Comparison of ENCODE assay signal across 14 cellular contexts in the genomic region with DNA sequence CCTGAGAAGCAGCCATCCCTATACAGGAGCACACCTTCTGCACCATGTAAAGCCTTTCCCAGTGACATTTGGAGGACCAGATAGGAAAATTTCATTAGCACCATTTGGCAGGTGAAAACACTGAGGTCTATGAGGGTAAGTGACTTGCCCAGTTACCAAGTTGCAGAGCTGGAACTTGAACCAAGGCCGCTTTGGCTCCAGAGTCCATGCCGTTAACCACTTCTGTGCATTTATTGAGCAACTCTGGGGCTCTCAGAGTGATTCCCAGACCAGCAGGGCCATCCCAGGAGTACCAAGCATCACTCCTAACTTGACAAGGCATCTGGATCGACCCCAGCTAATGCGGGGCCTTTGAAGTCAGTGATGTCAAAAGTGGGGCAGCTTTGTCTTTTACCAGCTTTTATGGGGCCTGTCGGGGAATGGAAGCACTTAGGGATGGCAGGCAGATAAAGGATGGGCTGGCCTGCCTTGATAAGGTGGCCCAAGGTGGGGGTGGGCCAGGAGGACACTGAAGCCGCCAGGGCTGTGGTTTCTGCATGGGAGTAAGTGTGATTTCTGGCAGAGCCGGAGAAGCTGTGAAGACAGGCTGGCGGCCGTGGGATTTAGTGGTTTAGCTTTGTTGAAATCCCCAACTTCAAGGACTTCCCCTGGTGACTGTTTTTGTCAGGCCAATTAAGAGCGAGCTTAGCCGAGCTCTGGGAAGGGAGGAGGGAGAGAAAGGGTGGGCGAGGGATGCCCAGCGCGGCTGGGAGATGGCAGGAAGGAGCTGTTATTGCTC.
DNase-seq lines count a peak whose midpoint lies in the region; ATAC-seq and TF ChIP-seq lines count a peak whose summit lies in the region.
"Had no signal": no experiment of that assay in that cellular context is flagged by ENCODE, and none has a peak within 500 bp of the region (broad histone marks: within the 10 kb centered on the region; RNA-seq: fewer than 3 reads in every experiment).

No MANE protein-coding gene starts in this region.

- H3K9me3 ChIP-seq in T-helper 17 cell (ENCODE audit: control insufficient read depth, low read length, poor library complexity, severe bottlenecking), result no peaks in the 10 kb centered on the region

- peaks cover 4% of the 10 kb centered on the region for H3K27me3 Mint-ChIP-seq in neural crest cell (ENCODE audit: low read depth)
- H3K27me3 Mint-ChIP-seq in T-helper 17 cell, result peaks cover 22% of the 10 kb centered on the region
- H3K27me3 Mint-ChIP-seq in stimulated activated memory B cell treated with anti-CD40 and anti-IgM and Interleukin-4, amounts not matched to agents 10 μg/mL and 1 μg/mL and 100 μg/mL, for 72 hours, result peaks cover 27% of the 10 kb centered on the region

- no peak for ATAC-seq in T-helper 17 cell
- no peak for ATAC-seq in left colon
- ATAC-seq in stimulated activated memory B cell treated with anti-CD40 and anti-IgM and Interleukin-4, amounts not matched to agents 10 μg/mL and 1 μg/mL and 100 μg/mL, for 72 hours, result no peak
- ATAC-seq: WTC11 had no signal

- TF ChIP-seq POLR2A in erythroblast (IDR thresholded peaks at IDR 0.05; ENCODE audit: low read length), result no peak

- no peaks in the 10 kb centered on the region for H3K36me3 Mint-ChIP-seq in neural crest cell (ENCODE audit: low read depth)
- H3K36me3 Mint-ChIP-seq in T-helper 17 cell (ENCODE audit: low read depth), result no peaks in the 10 kb centered on the region
- H3K36me3 Mint-ChIP-seq in stimulated activated memory B cell treated with anti-CD40 and anti-IgM and Interleukin-4, amounts not matched to agents 10 μg/mL and 1 μg/mL and 100 μg/mL, for 72 hours, result no peaks in the 10 kb centered on the region
- H3K36me3 Mint-ChIP-seq: WTC11 had no signal

- intact Hi-C loops in left colon (cut with DNase I, micrococcal nuclease), result no loop called here

- DNase-seq in Daoy (ENCODE audit: low read depth) (peak; percentile 59), NCI-H524 (lab: John Stamatoyannopoulos, UW) (peak; percentile 89 to 93), erythroblast (lab: John Stamatoyannopoulos, UW) (peak; percentile 63 to 85), neural crest cell (ENCODE audit: low read depth, low spot score) (no peak), T-helper 17 cell (no peak), left colon (no peak), iPS-NIHi7 (ENCODE audit: extremely low spot score) (no peak)
- DNase-seq: activated T-cell treated with anti-CD3 and anti-CD28 coated beads, Interleukin-2, amount 50 U/mL, for 48 hours; effector CD8-positive, alpha-beta T cell; NCI-H226; SHP77; substantia nigra had no signal

- no peaks in the 10 kb centered on the region for H3K9me3 Mint-ChIP-seq in neural crest cell
- H3K9me3 Mint-ChIP-seq in stimulated activated memory B cell treated with anti-CD40 and anti-IgM and Interleukin-4, amounts not matched to agents 10 μg/mL and 1 μg/mL and 100 μg/mL, for 72 hours, result peaks cover 1% of the 10 kb centered on the region
- H3K9me3 Mint-ChIP-seq: WTC11 had no signal

- H3K27ac Mint-ChIP-seq in neural crest cell (ENCODE audit: unreplicated experiment) (peak overlapping the region; percentile 50), T-helper 17 cell (no peak overlapping the region)
- no peak overlapping the region for H3K27ac Mint-ChIP-seq in stimulated activated memory B cell treated with anti-CD40 and anti-IgM and Interleukin-4, amounts not matched to agents 10 μg/mL and 1 μg/mL and 100 μg/mL, for 72 hours
- H3K27ac Mint-ChIP-seq: WTC11 had no signal

- H3K4me1 Mint-ChIP-seq in neural crest cell (no peaks in the 10 kb centered on the region), T-helper 17 cell (peaks cover 2% of the 10 kb centered on the region)
- no peaks in the 10 kb centered on the region for H3K4me1 Mint-ChIP-seq in stimulated activated memory B cell treated with anti-CD40 and anti-IgM and Interleukin-4, amounts not matched to agents 10 μg/mL and 1 μg/mL and 100 μg/mL, for 72 hours

- TF ChIP-seq CTCF in neural crest cell (conservative IDR thresholded peaks at IDR 0.05), result no peak

- H3K4me3 Mint-ChIP-seq in neural crest cell (no peak overlapping the region), T-helper 17 cell (no peak overlapping the region)
- no peak overlapping the region for H3K4me3 Mint-ChIP-seq in stimulated activated memory B cell treated with anti-CD40 and anti-IgM and Interleukin-4, amounts not matched to agents 10 μg/mL and 1 μg/mL and 100 μg/mL, for 72 hours
- H3K4me3 Mint-ChIP-seq: WTC11 had no signal

Comparison
In these comparisons a context has a peak if more than half of its experiments do, and no peak if none do; other contexts are left out.
1. DNase-seq: peak in Daoy (single experiment), NCI-H524 (2 of 2) and erythroblast (2 of 2); none in neural crest cell (single experiment), T-helper 17 cell (0 of 3), left colon (0 of 2) and iPS-NIHi7 (single experiment).